In the genomic region with DNA sequence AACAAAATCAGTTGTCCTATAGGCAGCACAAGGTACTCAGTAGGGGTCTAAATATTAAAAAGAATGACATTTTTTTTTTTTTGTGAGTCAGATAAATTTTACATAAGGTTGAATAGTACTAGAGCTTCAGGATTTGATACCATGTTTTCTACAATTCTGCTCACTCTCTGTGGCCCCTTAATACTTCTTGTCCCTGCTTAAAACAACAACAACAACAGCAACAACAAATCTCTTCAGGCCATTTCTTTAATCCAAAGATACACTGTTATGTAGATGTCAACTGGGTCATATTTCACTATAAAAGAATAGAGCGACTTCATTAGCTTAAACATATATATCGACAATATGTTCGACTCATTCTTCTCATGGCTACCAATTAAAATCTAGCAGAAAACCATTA, we compare ENCODE assay signal across 19 cellular contexts.
DNase-seq lines count a peak whose midpoint lies in the region; ATAC-seq and TF ChIP-seq lines count a peak whose summit lies in the region.
"Had no signal": no experiment of that assay in that cellular context is flagged by ENCODE, and none has a peak within 500 bp of the region (broad histone marks: within the 10 kb centered on the region; RNA-seq: fewer than 3 reads in every experiment).

No MANE protein-coding gene starts in this region.

- H3K27me3 Mint-ChIP-seq in activated T-cell treated with anti-CD3 and anti-CD28 coated beads, Interleukin-2, amount 50 U/mL, for 24 hours, result peaks cover 9% of the 10 kb centered on the region
- H3K27me3 Mint-ChIP-seq in stimulated activated naive CD8-positive, alpha-beta T cell treated with anti-CD3 and anti-CD28 coated beads, Interleukin-15, Interleukin-2, amounts not matched to agents 100 ng/mL and 50 ng/mL, for 24 hours, result peaks cover 16% of the 10 kb centered on the region
- peaks cover 0 to 6% of the 10 kb centered on the region in 2 donors for H3K27me3 Mint-ChIP-seq in effector memory CD8-positive, alpha-beta T cell

- peaks cover 32% of the 10 kb centered on the region for H3K4me1 Mint-ChIP-seq in activated T-cell treated with anti-CD3 and anti-CD28 coated beads, Interleukin-2, amount 50 U/mL, for 24 hours (ENCODE audit: low read depth)
- H3K4me1 Mint-ChIP-seq in stimulated activated naive CD8-positive, alpha-beta T cell treated with anti-CD3 and anti-CD28 coated beads, Interleukin-15, Interleukin-2, amounts not matched to agents 100 ng/mL and 50 ng/mL, for 24 hours (ENCODE audit: low read depth), result peaks cover 21% of the 10 kb centered on the region
- peaks cover 16% of the 10 kb centered on the region in 2 donors for H3K4me1 Mint-ChIP-seq in effector memory CD8-positive, alpha-beta T cell (ENCODE audit: low read depth in 2 of 2)

- no peak for ATAC-seq in stimulated activated naive CD8-positive, alpha-beta T cell treated with anti-CD3 and anti-CD28 coated beads, Interleukin-15, Interleukin-2, amounts not matched to agents 100 U/mL and 50 U/mL, for 24 hours
- ATAC-seq in effector memory CD8-positive, alpha-beta T cell (replicated peaks), result no peak
- ATAC-seq: A549 had no signal

- H3K9me3 Mint-ChIP-seq in activated T-cell treated with anti-CD3 and anti-CD28 coated beads, Interleukin-2, amount 50 U/mL, for 24 hours, result no peaks in the 10 kb centered on the region
- H3K9me3 Mint-ChIP-seq in stimulated activated naive CD8-positive, alpha-beta T cell treated with anti-CD3 and anti-CD28 coated beads, Interleukin-15, Interleukin-2, amounts not matched to agents 100 ng/mL and 50 ng/mL, for 24 hours, result no peaks in the 10 kb centered on the region
- H3K9me3 Mint-ChIP-seq in effector memory CD8-positive, alpha-beta T cell, result no peaks in the 10 kb centered on the region

- H3K4me3 Mint-ChIP-seq in activated T-cell treated with anti-CD3 and anti-CD28 coated beads, Interleukin-2, amount 50 U/mL, for 24 hours, result no peak overlapping the region
- H3K4me3 Mint-ChIP-seq in stimulated activated naive CD8-positive, alpha-beta T cell treated with anti-CD3 and anti-CD28 coated beads, Interleukin-15, Interleukin-2, amounts not matched to agents 100 ng/mL and 50 ng/mL, for 24 hours, result no peak overlapping the region
- H3K4me3 Mint-ChIP-seq in effector memory CD8-positive, alpha-beta T cell, result peak overlapping the region; percentile 23 to 41

- DNase-seq in activated T-cell treated with anti-CD3 and anti-CD28 coated beads, Interleukin-2, amount 50 U/mL, for 24 hours, result no peak
- no peak for DNase-seq in activated T-cell treated with anti-CD3 and anti-CD28 coated beads, Interleukin-2, amount 50 U/mL, for 1 hour
- DNase-seq in stimulated activated naive CD8-positive, alpha-beta T cell treated with anti-CD3 and anti-CD28 coated beads, Interleukin-15, Interleukin-2, amounts not matched to agents 100 U/mL and 50 U/mL, for 24 hours, result no peak
- DNase-seq in effector memory CD8-positive, alpha-beta T cell, result no peak
- DNase-seq in HEK293T (ENCODE audit: extremely low spot score) (no peak), NCI-H187 (lab: John Stamatoyannopoulos, UW) (no peak)
- DNase-seq: 8988T; ACHN; AML-193; C1 segment of cervical spinal cord; Calu3; CD4-positive, alpha-beta memory T cell; COR-L47; DMS53; DMS79 treated with DMSO at 0.1 percent for 48 hours; GF-D8; GOT3 had no signal

- peak overlapping the region; percentile 77 for H3K27ac Mint-ChIP-seq in activated T-cell treated with anti-CD3 and anti-CD28 coated beads, Interleukin-2, amount 50 U/mL, for 24 hours
- peak overlapping the region; percentile 2 for H3K27ac Mint-ChIP-seq in stimulated activated naive CD8-positive, alpha-beta T cell treated with anti-CD3 and anti-CD28 coated beads, Interleukin-15, Interleukin-2, amounts not matched to agents 100 ng/mL and 50 ng/mL, for 24 hours
- peak overlapping the region in 1 of 2 donors; percentile 67 for H3K27ac Mint-ChIP-seq in effector memory CD8-positive, alpha-beta T cell

- no peaks in the 10 kb centered on the region for H3K36me3 Mint-ChIP-seq in activated T-cell treated with anti-CD3 and anti-CD28 coated beads, Interleukin-2, amount 50 U/mL, for 24 hours (ENCODE audit: low read depth)
- no peaks in the 10 kb centered on the region for H3K36me3 Mint-ChIP-seq in stimulated activated naive CD8-positive, alpha-beta T cell treated with anti-CD3 and anti-CD28 coated beads, Interleukin-15, Interleukin-2, amounts not matched to agents 100 ng/mL and 50 ng/mL, for 24 hours (ENCODE audit: low read depth)
- H3K36me3 Mint-ChIP-seq in effector memory CD8-positive, alpha-beta T cell (ENCODE audit: insufficient read depth), result peaks cover 19% of the 10 kb centered on the region

- POLR2A ChIA-PET in HEK293T (lab: Yijun Ruan, JAX), result no interaction called here

- CTCF ChIA-PET in HEK293T (lab: Yijun Ruan, JAX), result no interaction called here

TF ChIP-seq in HEK293T, 16 proteins besides CTCF, POLR2A, EP300 and RAD21:
- no peak for TF ChIP-seq HDGF (IDR thresholded peaks at IDR 0.05; ENCODE audit: borderline replicate concordance)
- no peak for TF ChIP-seq ELF4 (IDR thresholded peaks at IDR 0.05)
- TF ChIP-seq, protein P1, sequence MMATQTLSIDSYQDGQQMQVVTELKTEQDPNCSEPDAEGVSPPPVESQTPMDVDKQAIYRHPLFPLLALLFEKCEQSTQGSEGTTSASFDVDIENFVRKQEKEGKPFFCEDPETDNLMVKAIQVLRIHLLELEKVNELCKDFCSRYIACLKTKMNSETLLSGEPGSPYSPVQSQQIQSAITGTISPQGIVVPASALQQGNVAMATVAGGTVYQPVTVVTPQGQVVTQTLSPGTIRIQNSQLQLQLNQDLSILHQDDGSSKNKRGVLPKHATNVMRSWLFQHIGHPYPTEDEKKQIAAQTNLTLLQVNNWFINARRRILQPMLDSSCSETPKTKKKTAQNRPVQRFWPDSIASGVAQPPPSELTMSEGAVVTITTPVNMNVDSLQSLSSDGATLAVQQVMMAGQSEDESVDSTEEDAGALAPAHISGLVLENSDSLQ (IDR thresholded peaks at IDR 0.05), result no peak
- TF ChIP-seq BHLHE40 (IDR thresholded peaks at IDR 0.05; ENCODE audit: borderline replicate concordance), result no peak
- no peak for TF ChIP-seq SUZ12 (IDR thresholded peaks at IDR 0.05)
- no peak for TF ChIP-seq FOXK2 (IDR thresholded peaks at IDR 0.05)
- no peak for TF ChIP-seq SP1 (IDR thresholded peaks at IDR 0.05)
- TF ChIP-seq L3MBTL2 (conservative IDR thresholded peaks at IDR 0.05), result no peak
- TF ChIP-seq FOXM1 (IDR thresholded peaks at IDR 0.05; ENCODE audit: borderline replicate concordance), result no peak
- TF ChIP-seq ZNF384 (IDR thresholded peaks at IDR 0.05), result no peak
- TF ChIP-seq TARDBP (IDR thresholded peaks at IDR 0.05), result no peak
- no peak for TF ChIP-seq LEF1 (IDR thresholded peaks at IDR 0.05; ENCODE audit: borderline replicate concordance)
- TF ChIP-seq CTBP1 (IDR thresholded peaks at IDR 0.05; ENCODE audit: borderline replicate concordance), result no peak
- TF ChIP-seq NFRKB (IDR thresholded peaks at IDR 0.05), result no peak
- no peak for TF ChIP-seq ARNT (IDR thresholded peaks at IDR 0.05)
- no peak for TF ChIP-seq FOXA1 (IDR thresholded peaks at IDR 0.05)

Comparison
In these comparisons a context has a peak if more than half of its experiments do, and no peak if none do; other contexts are left out.
1. H3K4me3 Mint-ChIP-seq: peak in effector memory CD8-positive, alpha-beta T cell (2 of 2); none in activated T-cell treated with anti-CD3 and anti-CD28 coated beads, Interleukin-2, amount 50 U/mL, for 24 hours (single experiment) and stimulated activated naive CD8-positive, alpha-beta T cell treated with anti-CD3 and anti-CD28 coated beads, Interleukin-15, Interleukin-2, amounts not matched to agents 100 ng/mL and 50 ng/mL, for 24 hours (single experiment).